In the genomic region with DNA sequence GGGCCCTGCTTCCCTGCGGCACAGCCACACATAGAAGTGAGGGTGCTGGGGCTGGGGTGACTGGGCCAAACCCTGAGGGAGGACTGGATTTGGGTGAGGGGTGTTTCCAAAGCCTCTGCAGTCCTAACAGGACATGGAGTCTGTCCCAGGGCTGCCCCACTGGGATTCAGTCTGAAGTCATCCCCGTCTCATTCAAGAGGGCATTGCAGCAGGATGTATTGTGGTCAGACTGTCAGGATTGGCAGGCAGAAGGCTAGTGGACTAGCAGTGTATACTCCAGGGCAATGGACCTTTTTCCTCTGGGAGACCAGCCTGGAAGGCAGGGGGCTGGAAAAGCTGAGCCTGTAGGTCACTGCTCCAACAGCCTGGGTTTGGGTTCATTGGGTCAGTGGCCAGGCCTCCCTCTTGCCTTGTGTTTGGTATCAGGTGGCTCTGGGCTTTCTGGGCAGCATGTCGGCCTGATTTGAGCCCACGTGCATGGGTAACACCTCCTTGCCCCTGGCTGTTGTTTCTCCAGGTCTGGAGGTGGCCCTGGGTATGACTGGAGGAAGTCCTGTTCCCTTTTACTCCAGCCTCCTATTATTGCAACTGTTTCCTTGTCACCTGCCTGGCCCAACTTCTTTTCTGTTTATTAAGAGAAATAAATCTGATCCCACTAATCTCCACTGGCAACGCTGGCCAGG, we compare ENCODE assay signal across 9 cellular contexts. TPM values are rescaled to one million over a fixed set of nuclear protein-coding genes. Genes with fewer than 3 reads are reported as not detected.
A peak's percentile ranks its signal among the peaks of the same experiment; 100 is the strongest.
DNase-seq lines count a peak whose midpoint lies in the region; ATAC-seq, FAIRE-seq and TF ChIP-seq lines count a peak whose summit lies in the region.
"Had no signal": no experiment of that assay in that cellular context is flagged by ENCODE, and none has a peak within 500 bp of the region (broad histone marks: within the 10 kb centered on the region; RNA-seq: fewer than 3 reads in every experiment).

No MANE protein-coding gene starts in this region.

- peak overlapping the region; percentile 1; the same call in 1 of the 2 replicates for H2AK5ac ChIP-seq in H1 (ENCODE audit: low read depth, low read length)

- no peak for TF ChIP-seq EP300 in H1 (IDR thresholded peaks at IDR 0.05; ENCODE audit: borderline replicate concordance in 1 of 2, low read depth in 2 of 2, low read length in 2 of 2)

- no peak for TF ChIP-seq CTCF in natural killer cell (IDR thresholded peaks at IDR 0.05)
- no peak for TF ChIP-seq CTCF in H1 (IDR thresholded peaks at IDR 0.05; ENCODE audit: control extremely low read depth in 1 of 3, insufficient read depth in 1 of 3, low read depth in 1 of 3, low read length in 3 of 3)
- TF ChIP-seq CTCF in mucosa of descending colon (IDR thresholded peaks at IDR 0.05): no peak

- H3K27ac Mint-ChIP-seq in natural killer cell: no peak overlapping the region
- H3K27ac Mint-ChIP-seq in natural killer cell treated with Interleukin-12 subunit alpha and Interleukin-12 subunit beta and Interleukin-15 and Interleukin-18, amount 100 ng/mL, for 72 hours: no peak overlapping the region
- H3K27ac Mint-ChIP-seq in activated T-cell treated with anti-CD3 and anti-CD28 coated beads, Interleukin-2, amount 50 U/mL, for 72 hours: no peak overlapping the region

- ATAC-seq in natural killer cell (no peak), mucosa of descending colon (peak; percentile 46), HG02623 (IDR thresholded peaks at IDR 0.05; ENCODE audit: unreplicated experiment) (no peak), HG03108 (IDR thresholded peaks at IDR 0.05; ENCODE audit: unreplicated experiment) (no peak)
- no peak for ATAC-seq in natural killer cell treated with Interleukin-12 subunit alpha and Interleukin-12 subunit beta and Interleukin-15 and Interleukin-18, amount 100 ng/mL, for 72 hours
- no peak for ATAC-seq in activated T-cell treated with anti-CD3 and anti-CD28 coated beads, Interleukin-2, amount 50 U/mL, for 72 hours (replicated peaks in 1 of 2)

- POLR2A ChIA-PET in H1 (lab: Charles Lee; ENCODE audit: partially characterized antibody): interaction anchor here (0.6 to 7.0 kb wide), 8 partner anchors 12 to 93 kb away, joined by 3 to 87 read pairs (median 4); partner anchors contain the start of genes RBBP4 and ZBTB8OS

- no peaks in the 10 kb centered on the region for H3K36me3 ChIP-seq in H1 (ENCODE audit: control insufficient read depth in 2 of 4, insufficient read depth in 4 of 4, low read length in 3 of 4)
- H3K36me3 ChIP-seq in mucosa of descending colon (ENCODE audit: low read depth): no peaks in the 10 kb centered on the region

- H2BK20ac ChIP-seq in H1 (ENCODE audit: low read length): peak overlapping the region; percentile 73; the same call in 1 of the 2 replicates

- peak overlapping the region; percentile 1; the same call in 1 of the 2 replicates for H2BK12ac ChIP-seq in H1 (ENCODE audit: low read depth, low read length)

- no peak overlapping the region for H2AFZ ChIP-seq in H1 (ENCODE audit: low read length)

- no peaks in the 10 kb centered on the region for H3K4me1 Mint-ChIP-seq in natural killer cell
- no peaks in the 10 kb centered on the region for H3K4me1 Mint-ChIP-seq in natural killer cell treated with Interleukin-12 subunit alpha and Interleukin-12 subunit beta and Interleukin-15 and Interleukin-18, amount 100 ng/mL, for 72 hours (ENCODE audit: low read depth in 2 of 2)
- no peaks in the 10 kb centered on the region for H3K4me1 Mint-ChIP-seq in activated T-cell treated with anti-CD3 and anti-CD28 coated beads, Interleukin-2, amount 50 U/mL, for 72 hours (ENCODE audit: low read depth)

- H2BK5ac ChIP-seq in H1 (ENCODE audit: low read depth, low read length): no peak overlapping the region

- H3K4me2 ChIP-seq in H1 (ENCODE audit: insufficient read depth in 1 of 2, low read depth in 2 of 2, low read length in 2 of 2): peak overlapping the region; percentile 74 to 93; a peak in 3 of 4 replicates

- H3K27ac ChIP-seq in H1 (ENCODE audit: low read depth, low read length): no peak overlapping the region

- H3K4ac ChIP-seq in H1 (replicated peaks; ENCODE audit: insufficient read length, low read depth, low read length): no peak overlapping the region

- H3K9me3 ChIP-seq in H1 (ENCODE audit: insufficient read depth in 2 of 2, low read depth in 1 of 2, low read length in 1 of 2) (no peaks in the 10 kb centered on the region), mucosa of descending colon (no peaks in the 10 kb centered on the region)

- intact Hi-C loops in natural killer cell (cut with micrococcal nuclease) (no loop called here), mucosa of descending colon (cut with DNase I, micrococcal nuclease) (no loop called here)

- no peak for TF ChIP-seq POLR2A in H1 (IDR thresholded peaks at IDR 0.05; ENCODE audit: control extremely low read depth in 1 of 2, low read depth in 2 of 2, low read length in 2 of 2)

- peak overlapping the region in 1 of 4 experiments; percentile 10; a peak in 1 of 7 replicates for H3K9ac ChIP-seq in H1 (replicated peaks in 1 of 4; ENCODE audit: extremely low read depth in 1 of 4, low read depth in 3 of 4, low read length in 3 of 4)

- WGBS in H1 (ENCODE audit: extremely low coverage in 1 of 2, insufficient coverage in 1 of 2, insufficient read length in 1 of 2, insufficient replicate concordance in 2 of 2, low coverage in 1 of 2, low lambda C conversion rate in 2 of 2, missing lambda C conversion rate in 1 of 2), 2 experiments: 88% methylated on average over 5 of the region's 5 CpGs; no CpG with 5 or more reads in 1 of the 2 experiments

- DNase-seq in natural killer cell (no peak), H1 (ENCODE audit: low read depth in 1 of 2, low spot score in 2 of 2) (no peak), mucosa of descending colon (peak in 2 of 3 donors; percentile 25 to 54), OCI-M2 (lab: John Stamatoyannopoulos, UW; ENCODE audit: unreplicated experiment) (no peak)
- no peak for DNase-seq in natural killer cell treated with Interleukin-12 subunit alpha and Interleukin-12 subunit beta and Interleukin-15 and Interleukin-18, amount 100 ng/mL, for 72 hours (ENCODE audit: low spot score)
- DNase-seq in activated T-cell treated with anti-CD3 and anti-CD28 coated beads, Interleukin-2, amount 50 U/mL, for 72 hours: no peak
- DNase-seq: effector CD4-positive, alpha-beta T cell had no signal

- H3K27me3 Mint-ChIP-seq in natural killer cell (ENCODE audit: low read depth in 2 of 2): no peaks in the 10 kb centered on the region
- H3K27me3 Mint-ChIP-seq in natural killer cell treated with Interleukin-12 subunit alpha and Interleukin-12 subunit beta and Interleukin-15 and Interleukin-18, amount 100 ng/mL, for 72 hours: no peaks in the 10 kb centered on the region
- peaks cover 22% of the 10 kb centered on the region for H3K27me3 Mint-ChIP-seq in activated T-cell treated with anti-CD3 and anti-CD28 coated beads, Interleukin-2, amount 50 U/mL, for 72 hours (ENCODE audit: low read depth)

- CTCF ChIA-PET in H1 (lab: Charles Lee; ENCODE audit: partially characterized antibody): interaction anchor here (0.9 to 4.6 kb wide), 7 partner anchors 8 to 343 kb away, joined by 3 to 26 read pairs (median 7); no protein-coding TSS in a partner anchor

- peak overlapping the region; percentile 19; the same call in 1 of the 2 replicates for H2BK15ac ChIP-seq in H1 (ENCODE audit: low read length)

- no peaks in the 10 kb centered on the region; the same call in 1 of the 2 replicates for H3K23me2 ChIP-seq in H1 (ENCODE audit: low read depth, low read length)

- H3K79me2 ChIP-seq in H1 (ENCODE audit: control insufficient read depth in 1 of 2, insufficient read depth in 2 of 2, low read length in 2 of 2): no peaks in the 10 kb centered on the region

- no peak overlapping the region for H4K5ac ChIP-seq in H1 (ENCODE audit: insufficient read length, low read depth, low read length)

- no peak overlapping the region for H3K56ac ChIP-seq in H1 (replicated peaks; ENCODE audit: insufficient read length, low read depth, low read length)

- H2BK120ac ChIP-seq in H1 (replicated peaks; ENCODE audit: low read depth, low read length): no peak overlapping the region

- H3K9me3 Mint-ChIP-seq in natural killer cell: no peaks in the 10 kb centered on the region
- no peaks in the 10 kb centered on the region for H3K9me3 Mint-ChIP-seq in natural killer cell treated with Interleukin-12 subunit alpha and Interleukin-12 subunit beta and Interleukin-15 and Interleukin-18, amount 100 ng/mL, for 72 hours
- H3K9me3 Mint-ChIP-seq in activated T-cell treated with anti-CD3 and anti-CD28 coated beads, Interleukin-2, amount 50 U/mL, for 72 hours: no peaks in the 10 kb centered on the region

- peak overlapping the region; percentile 25 for H4K91ac ChIP-seq in H1 (replicated peaks; ENCODE audit: insufficient read length, low read length)

- no peak for FAIRE-seq in H1 (lab: Jason Lieb, UNC)

- H3K79me1 ChIP-seq in H1 (ENCODE audit: low read depth, low read length): peaks cover 5% of the 10 kb centered on the region; the same call in 1 of the 2 replicates

- H3K4me1 ChIP-seq in H1 (replicated peaks in 1 of 4; ENCODE audit: control insufficient read depth in 3 of 4, insufficient read depth in 4 of 4, low read length in 3 of 4) (peaks cover 3 to 23% (median 17%) of the 10 kb centered on the region in 4 experiments), mucosa of descending colon (ENCODE audit: low read depth) (peaks cover 8% of the 10 kb centered on the region)

- no peak overlapping the region for H4K8ac ChIP-seq in H1 (ENCODE audit: extremely low read depth, insufficient read depth, low read length)

- peaks cover 0 to 12% (median 4%) of the 10 kb centered on the region in 4 experiments; a peak in 4 of 7 replicates for H3K27me3 ChIP-seq in H1 (replicated peaks in 1 of 4; ENCODE audit: control insufficient read depth in 3 of 4, extremely low read depth in 1 of 4, insufficient read depth in 3 of 4, low read length in 3 of 4)

- no peaks in the 10 kb centered on the region for H4K20me1 ChIP-seq in H1 (replicated peaks in 1 of 2; ENCODE audit: control insufficient read depth in 1 of 2, insufficient read depth in 2 of 2, low read length in 2 of 2)

- H3K4me3 ChIP-seq in H1 (ENCODE audit: extremely low read depth in 1 of 4, insufficient read depth in 2 of 4, low read depth in 3 of 4, low read length in 4 of 4): peak overlapping the region in 1 of 4 experiments; percentile 5; a peak in 1 of 8 replicates
- H3K4me3 ChIP-seq in mucosa of descending colon: no peak overlapping the region

- H3K18ac ChIP-seq in H1 (ENCODE audit: extremely low read depth, low read length): no peak overlapping the region

- no peaks in the 10 kb centered on the region for H3K36me3 Mint-ChIP-seq in natural killer cell
- no peaks in the 10 kb centered on the region for H3K36me3 Mint-ChIP-seq in natural killer cell treated with Interleukin-12 subunit alpha and Interleukin-12 subunit beta and Interleukin-15 and Interleukin-18, amount 100 ng/mL, for 72 hours
- no peaks in the 10 kb centered on the region for H3K36me3 Mint-ChIP-seq in activated T-cell treated with anti-CD3 and anti-CD28 coated beads, Interleukin-2, amount 50 U/mL, for 72 hours (ENCODE audit: insufficient read depth in 2 of 2)

- no peak overlapping the region for H3K14ac ChIP-seq in H1 (ENCODE audit: insufficient read length)

- TF ChIP-seq RAD21 in H1 (IDR thresholded peaks at IDR 0.05 in 1 of 2, conservative IDR thresholded peaks at IDR 0.05 in 1 of 2; ENCODE audit: low read depth in 2 of 2, low read length in 2 of 2): no peak

- peak overlapping the region; percentile 67 for H3K4me3 Mint-ChIP-seq in natural killer cell
- H3K4me3 Mint-ChIP-seq in natural killer cell treated with Interleukin-12 subunit alpha and Interleukin-12 subunit beta and Interleukin-15 and Interleukin-18, amount 100 ng/mL, for 72 hours: no peak overlapping the region
- H3K4me3 Mint-ChIP-seq in activated T-cell treated with anti-CD3 and anti-CD28 coated beads, Interleukin-2, amount 50 U/mL, for 72 hours: no peak overlapping the region

- no peak overlapping the region for H3K23ac ChIP-seq in H1 (ENCODE audit: insufficient read length)

RNA-seq across cellular contexts. Expression of gene SYNC, which starts 41.0 kb away (rescaled TPM):
- not detected for total RNA-seq in natural killer cell
- not detected for total RNA-seq in natural killer cell treated with Interleukin-12 subunit alpha and Interleukin-12 subunit beta and Interleukin-15 and Interleukin-18, amount 100 ng/mL, for 72 hours
- 0.17 TPM in 1 of 2 replicates, not detected in the other for total RNA-seq in H1 (2021; fragmentation: NEBNext Ultra II Directional; extraction: Animal tissue kit (Norgen Biotek cat#: 25700))
- polyA plus RNA-seq in H1 (2011; rRNA removed): 0.06 TPM in 1 of 2 replicates, not detected in the other
- 0.45 TPM for polyA plus RNA-seq in H1 (2011; cell fraction: cytosol; rRNA removed)
- not detected for polyA plus RNA-seq in H1 (2011; cell fraction: nucleus; rRNA removed)
- polyA plus RNA-seq in H1 (2012, experiment 1 of 2): not detected in 4 replicates
- not detected for polyA plus RNA-seq in H1 (2012, experiment 2 of 2)
- polyA plus RNA-seq in H1 (2013, experiment 1 of 2): 0.08 TPM
- polyA plus RNA-seq in H1 (2013, experiment 2 of 2): 0.06 TPM
- polyA minus RNA-seq in H1 (2011; rRNA and poly(A)+ RNA removed): 0.12 TPM in 1 of 2 replicates, not detected in the other
- not detected for polyA minus RNA-seq in H1 (2011; cell fraction: cytosol; rRNA and poly(A)+ RNA removed)
- 0.20 TPM for polyA minus RNA-seq in H1 (2011; cell fraction: nucleus; rRNA and poly(A)+ RNA removed)
- 10 to 100 TPM; 14.3 to 19.2 (median 14.6) TPM for total RNA-seq in mucosa of descending colon
- total RNA-seq in activated T-cell treated with anti-CD3 and anti-CD28 coated beads, Interleukin-2, amount 50 U/mL, for 72 hours: not detected

Comparison
In these comparisons a context has a peak if more than half of its experiments do, and no peak if none do; other contexts are left out.
1. DNase-seq: peak in mucosa of descending colon (2 of 3); none in natural killer cell (single experiment), natural killer cell treated with Interleukin-12 subunit alpha and Interleukin-12 subunit beta and Interleukin-15 and Interleukin-18, amount 100 ng/mL, for 72 hours (single experiment), H1 (0 of 2), activated T-cell treated with anti-CD3 and anti-CD28 coated beads, Interleukin-2, amount 50 U/mL, for 72 hours (0 of 2) and OCI-M2 (single experiment).
2. RNA of gene SYNC, which starts 41.0 kb away (total RNA-seq): 14.3 to 19.2 TPM in mucosa of descending colon; 0.17 TPM in H1, not detected in natural killer cell treated with Interleukin-12 subunit alpha and Interleukin-12 subunit beta and Interleukin-15 and Interleukin-18, amount 100 ng/mL, for 72 hours, not detected in natural killer cell and not detected in activated T-cell treated with anti-CD3 and anti-CD28 coated beads, Interleukin-2, amount 50 U/mL, for 72 hours; every median in the first group is over 10 times any median in the second.